Comparison of ENCODE assay signal across 1 cellular context in genomic region chr4:75639124-75639695, GRCh38.
TF ChIP-seq lines count a peak whose summit lies in the region.

No MANE protein-coding gene starts in this region.

TF ChIP-seq in HepG2, 621 proteins besides CTCF, POLR2A, EP300 and RAD21:
- TF ChIP-seq BRCA1 (CRISPR knock-in tag; IDR thresholded peaks at IDR 0.05): no peak
- TF ChIP-seq CREM (IDR thresholded peaks at IDR 0.05): no peak
- TF ChIP-seq CREM (CRISPR knock-in tag; IDR thresholded peaks at IDR 0.05): no peak
- TF ChIP-seq, protein P1, sequence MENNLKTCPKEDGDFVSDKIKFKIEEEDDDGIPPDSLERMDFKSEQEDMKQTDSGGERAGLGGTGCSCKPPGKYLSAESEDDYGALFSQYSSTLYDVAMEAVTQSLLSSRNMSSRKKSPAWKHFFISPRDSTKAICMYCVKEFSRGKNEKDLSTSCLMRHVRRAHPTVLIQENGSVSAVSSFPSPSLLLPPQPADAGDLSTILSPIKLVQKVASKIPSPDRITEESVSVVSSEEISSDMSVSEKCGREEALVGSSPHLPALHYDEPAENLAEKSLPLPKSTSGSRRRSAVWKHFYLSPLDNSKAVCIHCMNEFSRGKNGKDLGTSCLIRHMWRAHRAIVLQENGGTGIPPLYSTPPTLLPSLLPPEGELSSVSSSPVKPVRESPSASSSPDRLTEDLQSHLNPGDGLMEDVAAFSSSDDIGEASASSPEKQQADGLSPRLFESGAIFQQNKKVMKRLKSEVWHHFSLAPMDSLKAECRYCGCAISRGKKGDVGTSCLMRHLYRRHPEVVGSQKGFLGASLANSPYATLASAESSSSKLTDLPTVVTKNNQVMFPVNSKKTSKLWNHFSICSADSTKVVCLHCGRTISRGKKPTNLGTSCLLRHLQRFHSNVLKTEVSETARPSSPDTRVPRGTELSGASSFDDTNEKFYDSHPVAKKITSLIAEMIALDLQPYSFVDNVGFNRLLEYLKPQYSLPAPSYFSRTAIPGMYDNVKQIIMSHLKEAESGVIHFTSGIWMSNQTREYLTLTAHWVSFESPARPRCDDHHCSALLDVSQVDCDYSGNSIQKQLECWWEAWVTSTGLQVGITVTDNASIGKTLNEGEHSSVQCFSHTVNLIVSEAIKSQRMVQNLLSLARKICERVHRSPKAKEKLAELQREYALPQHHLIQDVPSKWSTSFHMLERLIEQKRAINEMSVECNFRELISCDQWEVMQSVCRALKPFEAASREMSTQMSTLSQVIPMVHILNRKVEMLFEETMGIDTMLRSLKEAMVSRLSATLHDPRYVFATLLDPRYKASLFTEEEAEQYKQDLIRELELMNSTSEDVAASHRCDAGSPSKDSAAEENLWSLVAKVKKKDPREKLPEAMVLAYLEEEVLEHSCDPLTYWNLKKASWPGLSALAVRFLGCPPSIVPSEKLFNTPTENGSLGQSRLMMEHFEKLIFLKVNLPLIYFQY (CRISPR knock-in tag; IDR thresholded peaks at IDR 0.05; ENCODE audit: borderline replicate concordance): no peak
- TF ChIP-seq PRPF4 (IDR thresholded peaks at IDR 0.05; ENCODE audit: low read depth, low read length, poor library complexity, severe bottlenecking): no peak
- no peak for TF ChIP-seq ZSCAN12 (CRISPR knock-in tag; IDR thresholded peaks at IDR 0.05)
